Comparison of ENCODE assay signal across 1 cellular context in the genomic region with DNA sequence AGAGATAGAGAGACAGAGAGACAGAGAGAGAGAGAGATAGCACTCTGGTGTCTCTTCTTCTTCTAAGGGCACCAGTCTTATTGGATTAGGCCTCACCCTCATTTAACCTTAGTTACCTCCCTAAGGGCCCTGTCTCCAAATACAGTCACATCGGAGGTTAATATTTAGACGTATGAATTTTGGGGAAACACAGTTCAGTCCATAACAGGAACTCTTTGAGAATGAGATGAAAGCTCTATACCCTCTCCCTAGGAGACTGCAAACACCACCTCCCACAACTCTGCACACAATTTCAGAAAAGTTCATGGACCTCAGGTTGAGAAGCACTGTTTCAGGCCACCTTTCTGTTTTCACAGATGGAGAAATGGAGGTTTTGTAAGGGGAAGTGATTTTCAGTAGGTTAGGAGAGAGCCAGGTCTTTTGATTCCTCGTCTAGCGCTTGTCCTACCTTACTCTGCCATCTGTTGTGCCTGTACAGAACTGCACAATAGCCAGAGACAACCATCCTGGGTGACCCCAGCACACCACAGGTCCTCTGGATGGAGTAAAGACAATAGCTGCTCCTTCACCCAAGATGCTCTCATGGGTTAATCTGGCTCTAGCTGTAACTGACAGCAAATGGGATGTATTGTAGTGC.
TF ChIP-seq lines count a peak whose summit lies in the region.

No MANE protein-coding gene starts in this region.

TF ChIP-seq in SK-N-SH treated with all-trans-retinoic acid at 6 μM for 48 hours, 23 proteins besides CTCF, POLR2A, EP300 and RAD21 (continued from another document):
- TF ChIP-seq, protein P1, sequence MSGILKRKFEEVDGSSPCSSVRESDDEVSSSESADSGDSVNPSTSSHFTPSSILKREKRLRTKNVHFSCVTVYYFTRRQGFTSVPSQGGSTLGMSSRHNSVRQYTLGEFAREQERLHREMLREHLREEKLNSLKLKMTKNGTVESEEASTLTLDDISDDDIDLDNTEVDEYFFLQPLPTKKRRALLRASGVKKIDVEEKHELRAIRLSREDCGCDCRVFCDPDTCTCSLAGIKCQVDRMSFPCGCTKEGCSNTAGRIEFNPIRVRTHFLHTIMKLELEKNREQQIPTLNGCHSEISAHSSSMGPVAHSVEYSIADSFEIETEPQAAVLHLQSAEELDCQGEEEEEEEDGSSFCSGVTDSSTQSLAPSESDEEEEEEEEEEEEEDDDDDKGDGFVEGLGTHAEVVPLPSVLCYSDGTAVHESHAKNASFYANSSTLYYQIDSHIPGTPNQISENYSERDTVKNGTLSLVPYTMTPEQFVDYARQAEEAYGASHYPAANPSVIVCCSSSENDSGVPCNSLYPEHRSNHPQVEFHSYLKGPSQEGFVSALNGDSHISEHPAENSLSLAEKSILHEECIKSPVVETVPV (CRISPR knock-in tag; IDR thresholded peaks at IDR 0.05): no peak
- TF ChIP-seq ARNTL (CRISPR knock-in tag; IDR thresholded peaks at IDR 0.05; ENCODE audit: borderline replicate concordance, low read depth) (no peak), ZNF565 (CRISPR knock-in tag; conservative IDR thresholded peaks at IDR 0.05; ENCODE audit: low read depth) (no peak), TCF4 (CRISPR knock-in tag; IDR thresholded peaks at IDR 0.05; ENCODE audit: borderline replicate concordance) (no peak), ISL1 (CRISPR knock-in tag; IDR thresholded peaks at IDR 0.05) (no peak), ZFP30 (CRISPR knock-in tag; IDR thresholded peaks at IDR 0.05) (no peak), SNAI2 (CRISPR knock-in tag; IDR thresholded peaks at IDR 0.05) (no peak)
- TF ChIP-seq, protein P2, sequence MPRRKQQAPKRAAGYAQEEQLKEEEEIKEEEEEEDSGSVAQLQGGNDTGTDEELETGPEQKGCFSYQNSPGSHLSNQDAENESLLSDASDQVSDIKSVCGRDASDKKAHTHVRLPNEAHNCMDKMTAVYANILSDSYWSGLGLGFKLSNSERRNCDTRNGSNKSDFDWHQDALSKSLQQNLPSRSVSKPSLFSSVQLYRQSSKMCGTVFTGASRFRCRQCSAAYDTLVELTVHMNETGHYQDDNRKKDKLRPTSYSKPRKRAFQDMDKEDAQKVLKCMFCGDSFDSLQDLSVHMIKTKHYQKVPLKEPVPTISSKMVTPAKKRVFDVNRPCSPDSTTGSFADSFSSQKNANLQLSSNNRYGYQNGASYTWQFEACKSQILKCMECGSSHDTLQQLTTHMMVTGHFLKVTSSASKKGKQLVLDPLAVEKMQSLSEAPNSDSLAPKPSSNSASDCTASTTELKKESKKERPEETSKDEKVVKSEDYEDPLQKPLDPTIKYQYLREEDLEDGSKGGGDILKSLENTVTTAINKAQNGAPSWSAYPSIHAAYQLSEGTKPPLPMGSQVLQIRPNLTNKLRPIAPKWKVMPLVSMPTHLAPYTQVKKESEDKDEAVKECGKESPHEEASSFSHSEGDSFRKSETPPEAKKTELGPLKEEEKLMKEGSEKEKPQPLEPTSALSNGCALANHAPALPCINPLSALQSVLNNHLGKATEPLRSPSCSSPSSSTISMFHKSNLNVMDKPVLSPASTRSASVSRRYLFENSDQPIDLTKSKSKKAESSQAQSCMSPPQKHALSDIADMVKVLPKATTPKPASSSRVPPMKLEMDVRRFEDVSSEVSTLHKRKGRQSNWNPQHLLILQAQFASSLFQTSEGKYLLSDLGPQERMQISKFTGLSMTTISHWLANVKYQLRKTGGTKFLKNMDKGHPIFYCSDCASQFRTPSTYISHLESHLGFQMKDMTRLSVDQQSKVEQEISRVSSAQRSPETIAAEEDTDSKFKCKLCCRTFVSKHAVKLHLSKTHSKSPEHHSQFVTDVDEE (CRISPR knock-in tag; IDR thresholded peaks at IDR 0.05): no peak
